8 cellular contexts compared by ENCODE assay signal in genomic region chr3:113783980-113784379, GRCh38. TPM values are rescaled to one million over a fixed set of nuclear protein-coding genes. Genes with fewer than 3 reads are reported as not detected.
A peak's percentile ranks its signal among the peaks of the same experiment; 100 is the strongest.
DNase-seq lines count a peak whose midpoint lies in the region; FAIRE-seq and TF ChIP-seq lines count a peak whose summit lies in the region.
"Had no signal": no experiment of that assay in that cellular context is flagged by ENCODE, and none has a peak within 500 bp of the region (broad histone marks: within the 10 kb centered on the region; RNA-seq: fewer than 3 reads in every experiment).

No MANE protein-coding gene starts in this region.

- no peaks in the 10 kb centered on the region for H3K9me3 Mint-ChIP-seq in endodermal cell
- no peaks in the 10 kb centered on the region for H3K9me3 Mint-ChIP-seq in progenitor cell of endocrine pancreas (ENCODE audit: low read depth)

- H3K36me3 ChIP-seq in Karpas-422 (ENCODE audit: insufficient read depth, low read length) = peaks cover 4% of the 10 kb centered on the region; the same call in 1 of the 2 replicates
- H3K36me3 ChIP-seq in endodermal cell (ENCODE audit: control insufficient read depth, insufficient read depth, low read length) = no peaks in the 10 kb centered on the region
- H3K36me3 ChIP-seq in HAP-1 (replicated peaks) = peaks cover 27% of the 10 kb centered on the region

- H3K9me3 ChIP-seq in Karpas-422 (ENCODE audit: low read length) (no peaks in the 10 kb centered on the region), endodermal cell (ENCODE audit: control insufficient read depth, low read length) (no peaks in the 10 kb centered on the region), HAP-1 (no peaks in the 10 kb centered on the region)

- H3K27me3 Mint-ChIP-seq in endodermal cell (ENCODE audit: insufficient read depth) = no peaks in the 10 kb centered on the region
- no peaks in the 10 kb centered on the region for H3K27me3 Mint-ChIP-seq in progenitor cell of endocrine pancreas

- H3K9ac ChIP-seq in Karpas-422 (ENCODE audit: low read length) (no peak overlapping the region), endodermal cell (ENCODE audit: extremely low read depth, low read length, poor library complexity, severe bottlenecking) (no peak overlapping the region)

- H3K79me2 ChIP-seq in Karpas-422 (ENCODE audit: low read length) = peaks cover 19% of the 10 kb centered on the region

- peak overlapping the region; percentile 6; the same call in 1 of the 2 replicates for H2AFZ ChIP-seq in Karpas-422 (ENCODE audit: low read length)

- in situ Hi-C loops in HAP-1 (cut with MboI; ENCODE audit: low sequenced_read_pairs) = no loop called here

- H3K4me1 ChIP-seq in Karpas-422 (ENCODE audit: low read length) = peaks cover 13% of the 10 kb centered on the region
- H3K4me1 ChIP-seq in endodermal cell (ENCODE audit: control insufficient read depth, insufficient read depth, low read length) = no peaks in the 10 kb centered on the region
- H3K4me1 ChIP-seq in HAP-1 = no peaks in the 10 kb centered on the region

- H3K27ac ChIP-seq in Karpas-422 (ENCODE audit: low read length) (no peak overlapping the region), endodermal cell (ENCODE audit: low read depth, low read length) (peak overlapping the region; percentile 30)

- no peaks in the 10 kb centered on the region for H3K9me2 ChIP-seq in Karpas-422 (replicated peaks; ENCODE audit: insufficient read depth, low read length)

- peaks cover 23% of the 10 kb centered on the region for H3K36me3 Mint-ChIP-seq in endodermal cell (ENCODE audit: low read depth)
- peaks cover 8% of the 10 kb centered on the region for H3K36me3 Mint-ChIP-seq in progenitor cell of endocrine pancreas (ENCODE audit: insufficient read depth)

- FAIRE-seq in GM12891 (lab: Jason Lieb, UNC) = peak; percentile 63

- DNase-seq in GM12891 (ENCODE audit: insufficient read length, low spot score) (no peak), Karpas-422 (no peak), endodermal cell (no peak), progenitor cell of endocrine pancreas (ENCODE audit: low spot score, unreplicated experiment) (no peak), amniotic stem cell (lab: John Stamatoyannopoulos, UW) (no peak), HAP-1 (ENCODE audit: low spot score in 2 of 2) (no peak)
- no peak for DNase-seq in stimulated activated CD4-positive, alpha-beta T cell treated with anti-CD3 and anti-CD28 coated beads, Interleukin-4, amount 100 ng/mL, for 1 hour
- DNase-seq: occipital lobe had no signal

- H3K4me3 Mint-ChIP-seq in endodermal cell (no peak overlapping the region), progenitor cell of endocrine pancreas (ENCODE audit: low read depth) (no peak overlapping the region)

- TF ChIP-seq CTCF in endodermal cell (conservative IDR thresholded peaks at IDR 0.05) (no peak), progenitor cell of endocrine pancreas (IDR thresholded peaks at IDR 0.05; ENCODE audit: unreplicated experiment) (no peak)

- no peaks in the 10 kb centered on the region for H3K27me3 ChIP-seq in Karpas-422 (ENCODE audit: low read length)
- no peaks in the 10 kb centered on the region for H3K27me3 ChIP-seq in endodermal cell (ENCODE audit: control insufficient read depth, insufficient read depth, low read length, poor library complexity, severe bottlenecking)
- no peaks in the 10 kb centered on the region for H3K27me3 ChIP-seq in HAP-1 (ENCODE audit: low read depth)

- no peak overlapping the region for H3K4me2 ChIP-seq in Karpas-422 (ENCODE audit: low read depth, low read length, poor library complexity, severe bottlenecking)

- WGBS in endodermal cell (ENCODE audit: insufficient coverage in 1 of 2, insufficient read length in 1 of 2), 2 experiments = 79 to 87% methylated on average over 3 to 4 of the region's 4 CpGs

- H3K27ac Mint-ChIP-seq in endodermal cell (peak overlapping the region; percentile 89), progenitor cell of endocrine pancreas (peak overlapping the region; percentile 79)

- no peaks in the 10 kb centered on the region for H4K20me1 ChIP-seq in Karpas-422 (ENCODE audit: insufficient read depth, low read depth, low read length)

- H3K4me3 ChIP-seq in Karpas-422 (ENCODE audit: low read length) (no peak overlapping the region), endodermal cell (ENCODE audit: low read length) (no peak overlapping the region), HAP-1 (no peak overlapping the region)

- no peak for TF ChIP-seq POLR2A in GM12891 (IDR thresholded peaks at IDR 0.05; ENCODE audit: low read depth, low read length)

- H3K4me1 Mint-ChIP-seq in endodermal cell (peaks cover 2% of the 10 kb centered on the region), progenitor cell of endocrine pancreas (ENCODE audit: low read depth) (no peaks in the 10 kb centered on the region)

TF ChIP-seq in GM12891, 5 proteins besides CTCF, POLR2A, EP300 and RAD21:
- TF ChIP-seq SPI1 (IDR thresholded peaks at IDR 0.05; ENCODE audit: low read depth, low read length) (no peak), POLR2AphosphoS5 (IDR thresholded peaks at IDR 0.05; ENCODE audit: low read depth, low read length) (no peak), PAX5 (IDR thresholded peaks at IDR 0.05; ENCODE audit: insufficient read depth, low read length, severe bottlenecking) (no peak), TAF1 (IDR thresholded peaks at IDR 0.05; ENCODE audit: low read depth, low read length) (no peak), POU2F2 (IDR thresholded peaks at IDR 0.05; ENCODE audit: low read depth, low read length) (no peak)

RNA-seq across cellular contexts. Expression of gene ATP6V1A, which starts 37.1 kb away (rescaled TPM):
- 12.3 TPM for polyA plus RNA-seq in GM12891 (2012; ENCODE audit: low read depth, missing spikeins)
- total RNA-seq in Karpas-422 (2014; rRNA removed; shearing (Covaris generic); ENCODE audit: low replicate concordance) = 25.0 and 39.7 TPM in 2 replicates
- total RNA-seq in endodermal cell (10 to 100 TPM; 58.4 to 63.4 TPM), progenitor cell of endocrine pancreas (70.1 and 71.0 TPM in 2 replicates)
- polyA plus RNA-seq in endodermal cell (2013, experiment 1 of 2) = 39.3 TPM
- 39.2 TPM for polyA plus RNA-seq in endodermal cell (2013, experiment 2 of 2)

RNA-seq across cellular contexts. Expression of gene NAA50, which starts 37.9 kb away (rescaled TPM):
- 44.4 TPM for polyA plus RNA-seq in GM12891 (2012; ENCODE audit: low read depth, missing spikeins)
- total RNA-seq in Karpas-422 (2014; rRNA removed; shearing (Covaris generic); ENCODE audit: low replicate concordance) = 181 and 206 TPM in 2 replicates
- total RNA-seq in endodermal cell (100 to 1,000 TPM; 137 to 150 TPM), progenitor cell of endocrine pancreas (99.2 and 110 TPM in 2 replicates)
- 123 TPM for polyA plus RNA-seq in endodermal cell (2013, experiment 1 of 2)
- 116 TPM for polyA plus RNA-seq in endodermal cell (2013, experiment 2 of 2)

RNA-seq across cellular contexts. Expression of gene GRAMD1C, which starts 54.6 kb away (rescaled TPM):
- polyA plus RNA-seq in GM12891 (2012; ENCODE audit: low read depth, missing spikeins) = 1.8 TPM
- total RNA-seq in Karpas-422 (2014; rRNA removed; shearing (Covaris generic); ENCODE audit: low replicate concordance) = 1.4 and 4.0 TPM in 2 replicates
- total RNA-seq in endodermal cell (1 to 10 TPM; 1.6 to 5.1 TPM), progenitor cell of endocrine pancreas (1.7 and 2.4 TPM in 2 replicates)
- 2.7 TPM for polyA plus RNA-seq in endodermal cell (2013, experiment 1 of 2)
- 3.5 TPM for polyA plus RNA-seq in endodermal cell (2013, experiment 2 of 2)
